8 cellular contexts compared by ENCODE assay signal in genomic region chr11:118996926-118997626, GRCh38. TPM values are rescaled to one million over a fixed set of nuclear protein-coding genes. Genes with fewer than 3 reads are reported as not detected.
DNase-seq lines count a peak whose midpoint lies in the region; ATAC-seq and TF ChIP-seq lines count a peak whose summit lies in the region.

No MANE protein-coding gene starts in this region.

- H3K27me3 Mint-ChIP-seq in stimulated activated naive CD8-positive, alpha-beta T cell treated with anti-CD3 and anti-CD28 coated beads, Interleukin-15, Interleukin-2, amounts not matched to agents 100 ng/mL and 50 ng/mL, for 24 hours: no peaks in the 10 kb centered on the region

- TF ChIP-seq POLR2A in right lobe of liver (IDR thresholded peaks at IDR 0.05): no peak

- DNase-seq in AG04449 (ENCODE audit: low read depth, low spot score) (no peak), T-helper 2 cell (peak in 4 of 5 experiments; percentile 19 to 76 (median 30)), cerebellar cortex (ENCODE audit: low spot score) (peak; percentile 42), right lobe of liver (no peak), NCI-H2171 treated with DMSO at 0.1 percent for 48 hours (lab: John Stamatoyannopoulos, UW) (no peak)

- peak overlapping the region; percentile 67 for H3K4me3 ChIP-seq in AG04449 (ENCODE audit: low read depth, low read length)
- peak overlapping the region; percentile 90 to 97 (median 97) for H3K4me3 ChIP-seq in right lobe of liver

- peaks cover 0 to 22% (median 4%) of the 10 kb centered on the region in 4 donors for H3K36me3 ChIP-seq in right lobe of liver

- H3K9me3 ChIP-seq in right lobe of liver: no peaks in the 10 kb centered on the region

- peak overlapping the region in 1 of 3 donors; percentile 22 for H3K27ac ChIP-seq in right lobe of liver

- H3K4me1 ChIP-seq in right lobe of liver: peaks cover 0 to 13% (median 6%) of the 10 kb centered on the region in 4 donors

- intact Hi-C loops in right lobe of liver (cut with DNase I): no loop called here

- H3K4me3 Mint-ChIP-seq in stimulated activated naive CD8-positive, alpha-beta T cell treated with anti-CD3 and anti-CD28 coated beads, Interleukin-15, Interleukin-2, amounts not matched to agents 100 ng/mL and 50 ng/mL, for 24 hours: peak overlapping the region; percentile 95

- 48% methylated on average over 9 of the region's 22 CpGs for WGBS in right lobe of liver (ENCODE audit: insufficient coverage, low coverage, low lambda C conversion rate, missing lambda C conversion rate)

- CTCF ChIA-PET in AG04449 (lab: Yijun Ruan, JAX): interaction anchor here (0.7 to 3.5 kb wide), 10 partner anchors 11 to 308 kb away, joined by 3 to 11 read pairs (median 4); no protein-coding TSS in a partner anchor

- TF ChIP-seq CTCF in AG04449 (IDR thresholded peaks at IDR 0.05; ENCODE audit: insufficient read depth, low read length, missing control alignments) (no peak), right lobe of liver (IDR thresholded peaks at IDR 0.05) (no peak)

- H3K27ac Mint-ChIP-seq in stimulated activated naive CD8-positive, alpha-beta T cell treated with anti-CD3 and anti-CD28 coated beads, Interleukin-15, Interleukin-2, amounts not matched to agents 100 ng/mL and 50 ng/mL, for 24 hours: peak overlapping the region; percentile 98

- POLR2A ChIA-PET in AG04449 (lab: Yijun Ruan, JAX): interaction anchor here (1.2 to 1.6 kb wide), 2 partner anchors 71 to 74 kb away, joined by 3 read pairs; partner anchors contain the start of gene BCL9L

- no peaks in the 10 kb centered on the region for H3K9me3 Mint-ChIP-seq in stimulated activated naive CD8-positive, alpha-beta T cell treated with anti-CD3 and anti-CD28 coated beads, Interleukin-15, Interleukin-2, amounts not matched to agents 100 ng/mL and 50 ng/mL, for 24 hours

- peaks cover 40% of the 10 kb centered on the region for H3K36me3 Mint-ChIP-seq in stimulated activated naive CD8-positive, alpha-beta T cell treated with anti-CD3 and anti-CD28 coated beads, Interleukin-15, Interleukin-2, amounts not matched to agents 100 ng/mL and 50 ng/mL, for 24 hours (ENCODE audit: low read depth)

- H3K4me1 Mint-ChIP-seq in stimulated activated naive CD8-positive, alpha-beta T cell treated with anti-CD3 and anti-CD28 coated beads, Interleukin-15, Interleukin-2, amounts not matched to agents 100 ng/mL and 50 ng/mL, for 24 hours (ENCODE audit: low read depth): peaks cover 44% of the 10 kb centered on the region

- ATAC-seq in GM18517 (IDR thresholded peaks at IDR 0.05; ENCODE audit: unreplicated experiment) (peak; percentile 13), HG03378 (IDR thresholded peaks at IDR 0.05; ENCODE audit: unreplicated experiment) (peak; percentile 20), right lobe of liver (peak; percentile 5 to 11 (median 10))

- H3K27me3 ChIP-seq in right lobe of liver: no peaks in the 10 kb centered on the region

RNA-seq across cellular contexts. Expression of gene CENATAC, which starts 0.9 kb away (rescaled TPM):
- 10 to 100 TPM; 11.5 to 16.7 (median 13.0) TPM for total RNA-seq in right lobe of liver

RNA-seq across cellular contexts. Expression of gene RPS25, which starts 21.1 kb away (rescaled TPM):
- total RNA-seq in right lobe of liver: 100 to 1,000 TPM; 326 to 822 (median 376) TPM

RNA-seq across cellular contexts. Expression of gene TRAPPC4, which starts 21.5 kb away (rescaled TPM):
- 10 to 100 TPM; 17.2 to 46.3 (median 33.4) TPM for total RNA-seq in right lobe of liver

RNA-seq across cellular contexts. Expression of gene FOXR1, which starts 25.5 kb away (rescaled TPM):
- total RNA-seq in right lobe of liver: not detected

RNA-seq across cellular contexts. Expression of gene SLC37A4, which starts 33.6 kb away (rescaled TPM):
- 100 to 1,000 TPM in 4 of 6 experiments, 10 to 100 TPM in 2; 78.5 to 177 (median 147) TPM for total RNA-seq in right lobe of liver

Comparison
In these comparisons a context has a peak if more than half of its experiments do, and no peak if none do; other contexts are left out.
1. DNase-seq: peak in T-helper 2 cell (4 of 5) and cerebellar cortex (single experiment); none in AG04449 (single experiment), right lobe of liver (0 of 3) and NCI-H2171 treated with DMSO at 0.1 percent for 48 hours (single experiment).
2. Peak in every context shown above with its lines, with median percentiles within 50 percentile points of each other: ATAC-seq.